ENCODE assay signal across 20 cellular contexts in the genomic region with DNA sequence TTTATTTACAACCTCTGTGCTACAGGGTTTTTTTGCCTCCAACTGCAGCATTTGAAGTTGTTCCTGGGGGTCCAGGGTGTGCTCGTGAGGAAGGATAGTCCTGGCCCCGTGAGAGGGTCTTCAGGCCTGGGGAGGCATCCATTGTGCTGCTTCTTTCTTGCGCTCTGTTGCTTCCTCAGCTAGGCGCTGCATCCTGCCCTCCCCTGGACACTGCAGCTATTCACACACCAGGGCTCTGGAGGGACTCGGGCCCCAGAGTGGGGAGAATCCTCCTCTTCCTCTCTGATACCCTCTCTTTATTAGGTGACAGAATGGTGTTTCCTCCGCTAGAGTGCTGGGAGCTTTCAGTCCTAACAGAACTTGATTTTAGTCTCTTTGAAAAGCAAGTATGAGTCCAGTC.
"Had no signal": no experiment of that assay in that cellular context is flagged by ENCODE, and none has a peak within 500 bp of the region (broad histone marks: within the 10 kb centered on the region; RNA-seq: fewer than 3 reads in every experiment).

No MANE protein-coding gene starts in this region.

- FAIRE-seq: bronchial epithelial cell had no signal

- DNase-seq: activated B cell treated with CpG ODN at 0.5 μM for 24 hours; activated CD4-positive, alpha-beta T cell treated with anti-CD3 and anti-CD28 coated beads for 1 hour; activated CD4-positive, alpha-beta T cell treated with anti-CD3 and anti-CD28 coated beads, Interleukin-2, amount 10 ng/mL, durations not matched to agents 24 days and 14 days; activated CD4-positive, alpha-beta T cell treated with anti-CD3 and anti-CD28 coated beads, Interleukin-2, amount 50 U/mL, for 48 hours; activated CD8-positive, alpha-beta memory T cell treated with anti-CD3 and anti-CD28 coated beads, Interleukin-2, amount 10 ng/mL, durations not matched to agents 7 days and 5 days; activated effector memory CD4-positive, alpha-beta T cell treated with Interleukin-2 at 50 U/mL for 16 hours; activated naive CD4-positive, alpha-beta T cell; activated T-cell treated with anti-CD3 and anti-CD28 coated beads, Interleukin-2, amount 50 U/mL, for 24 hours; aorta; NCI-H1048; NCI-H146; NCI-H187 treated with DMSO at 0.1 percent for 48 hours; NCI-H2081 treated with DMSO at 0.1 percent for 48 hours; NCI-H510A; NCI-H526 treated with DMSO at 0.1 percent for 48 hours; NCI-H82; SIG-M5; T-helper 17 cell; T-helper 9 cell had no signal

- ATAC-seq: activated CD8-positive, alpha-beta memory T cell treated with anti-CD3 and anti-CD28 coated beads, Interleukin-2, amount 10 ng/mL, durations not matched to agents 7 days and 5 days; T-helper 17 cell had no signal
